16 cellular contexts compared by ENCODE assay signal in genomic region chr2:23454501-23455120, GRCh38.
A peak's percentile ranks its signal among the peaks of the same experiment; 100 is the strongest.
DNase-seq lines count a peak whose midpoint lies in the region; FAIRE-seq and TF ChIP-seq lines count a peak whose summit lies in the region.
"Had no signal": no experiment of that assay in that cellular context is flagged by ENCODE, and none has a peak within 500 bp of the region (broad histone marks: within the 10 kb centered on the region; RNA-seq: fewer than 3 reads in every experiment).

No MANE protein-coding gene starts in this region.

- no peaks in the 10 kb centered on the region for H3K4me1 ChIP-seq in small intestine (ENCODE audit: control insufficient read depth in 2 of 2, insufficient read depth in 1 of 2, low read depth in 1 of 2, low read length in 1 of 2)

- no peak overlapping the region for H3K4me3 Mint-ChIP-seq in type B pancreatic cell
- H3K4me3 Mint-ChIP-seq: activated CD8-positive, alpha-beta memory T cell treated with anti-CD3 and anti-CD28 coated beads, Interleukin-2, amount 10 ng/mL, durations not matched to agents 7 days and 5 days; naive B cell had no signal

- peaks cover 3% of the 10 kb centered on the region for H3K36me3 Mint-ChIP-seq in type B pancreatic cell
- H3K36me3 Mint-ChIP-seq: activated CD8-positive, alpha-beta memory T cell treated with anti-CD3 and anti-CD28 coated beads, Interleukin-2, amount 10 ng/mL, durations not matched to agents 7 days and 5 days; naive B cell had no signal

- TF ChIP-seq CTCF in fibroblast of the aortic adventitia (IDR thresholded peaks at IDR 0.05; ENCODE audit: insufficient read depth, low read length) = no peak
- no peak for TF ChIP-seq CTCF in type B pancreatic cell (conservative IDR thresholded peaks at IDR 0.05)

- H3K27ac ChIP-seq in small intestine (ENCODE audit: low read depth in 1 of 2, low read length in 1 of 2) = no peak overlapping the region
- H3K27ac ChIP-seq: SJSA1 had no signal

- H3K9me3 Mint-ChIP-seq in type B pancreatic cell = no peaks in the 10 kb centered on the region
- H3K9me3 Mint-ChIP-seq: naive B cell had no signal

- H3K4me1 Mint-ChIP-seq in type B pancreatic cell (ENCODE audit: unreplicated experiment) = peaks cover 29% of the 10 kb centered on the region

- DNase-seq in SKM-1 treated with dmso at 0.1 percent for 144 hours (lab: John Stamatoyannopoulos, UW; ENCODE audit: unreplicated experiment) (peak; percentile 34), SKM-1 (lab: John Stamatoyannopoulos, UW; ENCODE audit: unreplicated experiment) (no peak), OCI-M1 (lab: John Stamatoyannopoulos, UW) (peak; percentile 91), fibroblast of the aortic adventitia (ENCODE audit: low read depth) (peak; percentile 23), NCI-H2029 (lab: John Stamatoyannopoulos, UW) (no peak), NCI-H1930 (lab: John Stamatoyannopoulos, UW) (no peak), type B pancreatic cell (ENCODE audit: extremely low spot score, unreplicated experiment) (no peak), small intestine (no peak)
- DNase-seq: ACHN; activated CD8-positive, alpha-beta memory T cell treated with anti-CD3 and anti-CD28 coated beads, Interleukin-2, amount 10 ng/mL, durations not matched to agents 7 days and 5 days; activated gamma-delta T cell treated with Interleukin-2 at 50 U/mL for 16 hours; Karpas-422; naive B cell; NK-92 treated with Interleukin-12 subunit alpha and Interleukin-12 subunit beta, amount 100 ng/mL, for 24 hours had no signal

- H3K36me3 ChIP-seq in small intestine (ENCODE audit: control insufficient read depth in 2 of 2, insufficient read depth in 2 of 2, low read length in 2 of 2) = no peaks in the 10 kb centered on the region
- H3K36me3 ChIP-seq: SJSA1 had no signal

- no peak for FAIRE-seq in small intestine (lab: Jason Lieb, UNC)
- FAIRE-seq: G401.6 had no signal

- no peaks in the 10 kb centered on the region for H3K27me3 ChIP-seq in small intestine (ENCODE audit: control insufficient read depth in 2 of 2, insufficient read depth in 2 of 2, low read length in 2 of 2)
- H3K27me3 ChIP-seq: SJSA1 had no signal

- no peaks in the 10 kb centered on the region for H3K9me3 ChIP-seq in small intestine (ENCODE audit: control insufficient read depth, low read depth)
- H3K9me3 ChIP-seq: SJSA1 had no signal

- 62 to 75% (median 64%) methylated on average over 11 of the region's 11 CpGs for WGBS in small intestine, 3 donors

- H3K4me3 ChIP-seq in fibroblast of the aortic adventitia (ENCODE audit: low read depth, low read length) (no peak overlapping the region), small intestine (ENCODE audit: low read depth in 1 of 2, low read length in 2 of 2) (no peak overlapping the region)
- H3K4me3 ChIP-seq: SJSA1 had no signal

- H3K27ac Mint-ChIP-seq in type B pancreatic cell = no peak overlapping the region
- H3K27ac Mint-ChIP-seq: activated CD8-positive, alpha-beta memory T cell treated with anti-CD3 and anti-CD28 coated beads, Interleukin-2, amount 10 ng/mL, durations not matched to agents 7 days and 5 days; naive B cell had no signal

- H3K27me3 Mint-ChIP-seq in type B pancreatic cell = no peaks in the 10 kb centered on the region

Comparison
In these comparisons a context has a peak if more than half of its experiments do, and no peak if none do; other contexts are left out.
1. DNase-seq: peak in SKM-1 treated with dmso at 0.1 percent for 144 hours (single experiment), OCI-M1 (single experiment) and fibroblast of the aortic adventitia (single experiment); none in SKM-1 (single experiment), NCI-H2029 (single experiment), NCI-H1930 (0 of 2), type B pancreatic cell (single experiment) and small intestine (single experiment).